In genomic region chr5:62779010-62779422, GRCh38 we compare ENCODE assay signal across 8 cellular contexts.
DNase-seq lines count a peak whose midpoint lies in the region; ATAC-seq, FAIRE-seq and TF ChIP-seq lines count a peak whose summit lies in the region.

No MANE protein-coding gene starts in this region.

- H3K9ac ChIP-seq in NT2/D1 (ENCODE audit: insufficient read length, low read depth) = no peak overlapping the region

- CTCF ChIA-PET in A549 (lab: Yijun Ruan, JAX) = interaction anchor here (0.5 to 3.6 kb wide), 23 partner anchors 9 to 348 kb away, joined by 3 to 28 read pairs (median 4); no protein-coding TSS in a partner anchor

- H3K4me1 Mint-ChIP-seq in chondrocyte (ENCODE audit: low read depth) = no peaks in the 10 kb centered on the region

- FAIRE-seq in A549 (lab: Jason Lieb, UNC) = no peak

- ATAC-seq in A549 = peak; percentile 96 to 97
- peak; percentile 46 for ATAC-seq in HG03520 (IDR thresholded peaks at IDR 0.05; ENCODE audit: unreplicated experiment)
- ATAC-seq in left lobe of liver = peak; percentile 95
- ATAC-seq in upper lobe of right lung = peak; percentile 86
- no peak for ATAC-seq in esophagus mucosa

- no peaks in the 10 kb centered on the region for H3K9me3 Mint-ChIP-seq in chondrocyte (ENCODE audit: low read depth)

- H3K4me3 ChIP-seq in A549 = no peak overlapping the region
- no peak overlapping the region for H3K4me3 ChIP-seq in GM12865 (ENCODE audit: low read depth, low read length)
- no peak overlapping the region for H3K4me3 ChIP-seq in NT2/D1 (ENCODE audit: insufficient read length, low read depth)
- no peak overlapping the region for H3K4me3 ChIP-seq in upper lobe of right lung

- no peak overlapping the region for H3K27ac ChIP-seq in A549
- H3K27ac ChIP-seq in upper lobe of right lung = no peak overlapping the region

- H3K27me3 ChIP-seq in NT2/D1 (ENCODE audit: insufficient read depth, insufficient read length) (no peaks in the 10 kb centered on the region), upper lobe of right lung (no peaks in the 10 kb centered on the region)

- no peak overlapping the region for H3K4me3 Mint-ChIP-seq in chondrocyte (ENCODE audit: unreplicated experiment)

- no peak overlapping the region for H3K27ac Mint-ChIP-seq in chondrocyte (ENCODE audit: unreplicated experiment)

- no peak for TF ChIP-seq EP300 in A549 (IDR thresholded peaks at IDR 0.05)

- no peaks in the 10 kb centered on the region for H3K4me1 ChIP-seq in A549
- H3K4me1 ChIP-seq in NT2/D1 (ENCODE audit: insufficient read depth, insufficient read length) = no peaks in the 10 kb centered on the region
- peaks cover 5% of the 10 kb centered on the region for H3K4me1 ChIP-seq in upper lobe of right lung

- H3K9me3 ChIP-seq in A549 (no peaks in the 10 kb centered on the region), NT2/D1 (ENCODE audit: insufficient read depth, low read length) (no peaks in the 10 kb centered on the region), upper lobe of right lung (no peaks in the 10 kb centered on the region)

- 18% methylated on average over 5 of the region's 5 CpGs for WGBS in A549 (ENCODE audit: missing lambda C conversion rate)

- TF ChIP-seq CTCF in A549 (IDR thresholded peaks at IDR 0.05) = peak; percentile 83
- peak; percentile 69 for TF ChIP-seq CTCF in GM12865 (IDR thresholded peaks at IDR 0.05; ENCODE audit: insufficient read depth, low read depth, low read length, missing control alignments)
- peak; percentile 94 for TF ChIP-seq CTCF in chondrocyte (IDR thresholded peaks at IDR 0.05)
- TF ChIP-seq CTCF in upper lobe of right lung (IDR thresholded peaks at IDR 0.05) = peak; percentile 76

- H3K4me2 ChIP-seq in A549 = no peak overlapping the region

- H3K27me3 Mint-ChIP-seq in chondrocyte (ENCODE audit: low read depth) = peaks cover 4% of the 10 kb centered on the region

- H3K36me3 Mint-ChIP-seq in chondrocyte (ENCODE audit: low read depth) = no peaks in the 10 kb centered on the region

- peak; percentile 85 to 88 for TF ChIP-seq RAD21 in A549 (conservative IDR thresholded peaks at IDR 0.05 in 1 of 2, IDR thresholded peaks at IDR 0.05 in 1 of 2)

- intact Hi-C loops in upper lobe of right lung (cut with DNase I) = no loop called here

- POLR2A ChIA-PET in A549 (lab: Yijun Ruan, JAX) = no interaction called here

- DNase-seq in A549 (ENCODE audit: low read depth in 1 of 2, low spot score in 1 of 2) (peak; percentile 66 to 70), GM12865 (ENCODE audit: low read depth) (peak; percentile 50), NT2/D1 (ENCODE audit: low read depth, low spot score) (peak; percentile 44), chondrocyte (ENCODE audit: low spot score) (no peak), left lobe of liver (ENCODE audit: low spot score) (no peak), upper lobe of right lung (no peak)

- H3K36me3 ChIP-seq in NT2/D1 (ENCODE audit: insufficient read depth, insufficient read length, low read length) (no peaks in the 10 kb centered on the region), upper lobe of right lung (no peaks in the 10 kb centered on the region)

- TF ChIP-seq POLR2A in A549 (IDR thresholded peaks at IDR 0.05; ENCODE audit: low read length) = no peak

TF ChIP-seq in A549, 52 proteins besides CTCF, POLR2A, EP300 and RAD21:
- TF ChIP-seq SMC3 (IDR thresholded peaks at IDR 0.05) (peak; percentile 81), HOXA7 (CRISPR knock-in tag; IDR thresholded peaks at IDR 0.05) (no peak), ZFP36 (IDR thresholded peaks at IDR 0.05; ENCODE audit: borderline replicate concordance, partially characterized antibody) (no peak), TP53 (CRISPR knock-in tag; IDR thresholded peaks at IDR 0.05) (no peak)

Comparison
In these comparisons a context has a peak if more than half of its experiments do, and no peak if none do; other contexts are left out.
1. DNase-seq: peak in A549 (2 of 2), GM12865 (single experiment) and NT2/D1 (single experiment); none in chondrocyte (single experiment), left lobe of liver (single experiment) and upper lobe of right lung (single experiment).
2. Peak in every context shown above with its lines, with median percentiles within 50 percentile points of each other: CTCF ChIP-seq.